In genomic region chr1:19444399-19445021, GRCh38 we compare ENCODE assay signal across 12 cellular contexts. TPM values are rescaled to one million over a fixed set of nuclear protein-coding genes. Genes with fewer than 3 reads are reported as not detected.
DNase-seq lines count a peak whose midpoint lies in the region; ATAC-seq, FAIRE-seq and TF ChIP-seq lines count a peak whose summit lies in the region.
"Had no signal": no experiment of that assay in that cellular context is flagged by ENCODE, and none has a peak within 500 bp of the region (broad histone marks: within the 10 kb centered on the region; RNA-seq: fewer than 3 reads in every experiment).

No MANE protein-coding gene starts in this region.

- no peak overlapping the region for H2AFZ ChIP-seq in SK-N-SH (ENCODE audit: low read depth)
- no peak overlapping the region for H2AFZ ChIP-seq in smooth muscle cell (ENCODE audit: low read depth)

- POLR2A ChIA-PET in SK-N-SH (lab: Yijun Ruan, JAX) = no interaction called here

- no peak for FAIRE-seq in small intestine (lab: Jason Lieb, UNC)

- H3K79me2 ChIP-seq in SK-N-SH (ENCODE audit: insufficient read depth) (peaks cover 90% of the 10 kb centered on the region), smooth muscle cell (ENCODE audit: low read depth) (peaks cover 89% of the 10 kb centered on the region)

- H3K4me1 ChIP-seq in SK-N-SH (ENCODE audit: control insufficient read depth in 1 of 2, insufficient read depth in 2 of 2, low read depth in 1 of 2, low read length in 1 of 2) = peaks cover 63 to 71% of the 10 kb centered on the region in 2 experiments
- peaks cover 59% of the 10 kb centered on the region for H3K4me1 ChIP-seq in RWPE2 (ENCODE audit: insufficient read depth, poor library complexity, severe bottlenecking)
- peaks cover 84 to 100% (median 100%) of the 10 kb centered on the region in 4 donors for H3K4me1 ChIP-seq in esophagus muscularis mucosa
- H3K4me1 ChIP-seq in smooth muscle cell (ENCODE audit: low read depth) = peaks cover 29% of the 10 kb centered on the region
- peaks cover 2 to 19% of the 10 kb centered on the region in 2 donors for H3K4me1 ChIP-seq in small intestine (ENCODE audit: control insufficient read depth in 2 of 2, insufficient read depth in 1 of 2, low read depth in 1 of 2, low read length in 1 of 2)

- no peak for TF ChIP-seq EP300 in SK-N-SH (IDR thresholded peaks at IDR 0.05; ENCODE audit: borderline replicate concordance in 1 of 2, low read depth in 1 of 2, low read length in 1 of 2)
- no peak for TF ChIP-seq EP300 in esophagus muscularis mucosa (IDR thresholded peaks at IDR 0.05)

- intact Hi-C loops in esophagus muscularis mucosa (cut with DNase I) = loop anchor here (5.0 kb wide), 1 partner anchor 38 kb away; no protein-coding TSS in a partner anchor
- intact Hi-C loops in lower leg skin (cut with DNase I; ENCODE audit: low total_unique reads) = loop anchor here (5.0 kb wide), 1 partner anchor 1808 kb away; no protein-coding TSS in a partner anchor

- DNase-seq in SK-N-SH (no peak), RWPE2 (ENCODE audit: low spot score) (no peak), esophagus muscularis mucosa (ENCODE audit: extremely low spot score) (no peak), smooth muscle cell (lab: John Stamatoyannopoulos, UW; ENCODE audit: unreplicated experiment) (no peak), lower leg skin (ENCODE audit: low spot score in 2 of 2) (no peak), SKM-1 (lab: John Stamatoyannopoulos, UW; ENCODE audit: unreplicated experiment) (no peak), small intestine (no peak)
- DNase-seq: 8988T; activated CD4-positive, alpha-beta T cell treated with anti-CD3 and anti-CD28 coated beads, Interleukin-2, amount 50 U/mL, for 1 hour; amniotic stem cell had no signal

- no peaks in the 10 kb centered on the region for H3K9me3 ChIP-seq in SK-N-SH
- no peaks in the 10 kb centered on the region for H3K9me3 ChIP-seq in RWPE2 (ENCODE audit: severe bottlenecking)
- no peaks in the 10 kb centered on the region for H3K9me3 ChIP-seq in esophagus muscularis mucosa
- H3K9me3 ChIP-seq in smooth muscle cell (replicated peaks; ENCODE audit: low read depth) = no peaks in the 10 kb centered on the region
- H3K9me3 ChIP-seq in small intestine (ENCODE audit: control insufficient read depth, low read depth) = no peaks in the 10 kb centered on the region

- TF ChIP-seq RAD21 in SK-N-SH (IDR thresholded peaks at IDR 0.05; ENCODE audit: low read length) = no peak

- WGBS in SK-N-SH (ENCODE audit: low lambda C conversion rate) = 85% methylated on average over 10 of the region's 10 CpGs
- WGBS in esophagus muscularis mucosa = 68% methylated on average over 10 of the region's 10 CpGs
- WGBS in smooth muscle cell (ENCODE audit: low lambda C conversion rate) = 86% methylated on average over 10 of the region's 10 CpGs
- WGBS in lower leg skin, 2 donors = 76 to 77% methylated on average over 10 of the region's 10 CpGs
- 76 to 79% (median 77%) methylated on average over 10 of the region's 10 CpGs for WGBS in small intestine, 3 donors

- H3F3A ChIP-seq in SK-N-SH (replicated peaks; ENCODE audit: insufficient read depth) (peaks cover 38% of the 10 kb centered on the region), smooth muscle cell (ENCODE audit: low read depth) (peaks cover 25% of the 10 kb centered on the region)

- no peak for TF ChIP-seq CTCF in SK-N-SH (IDR thresholded peaks at IDR 0.05)
- TF ChIP-seq CTCF in RWPE2 (IDR thresholded peaks at IDR 0.05; ENCODE audit: poor library complexity, severe bottlenecking) = no peak
- TF ChIP-seq CTCF in esophagus muscularis mucosa (IDR thresholded peaks at IDR 0.05) = no peak
- no peak for TF ChIP-seq CTCF in smooth muscle cell (IDR thresholded peaks at IDR 0.05; ENCODE audit: borderline replicate concordance, insufficient read depth, poor library complexity, severe bottlenecking)
- no peak for TF ChIP-seq CTCF in lower leg skin (IDR thresholded peaks at IDR 0.05)

- H3K27ac ChIP-seq in SK-N-SH (ENCODE audit: low read depth in 2 of 2, low read length in 1 of 2) = peak overlapping the region in 1 of 2 experiments; percentile 99; a peak in 1 of 4 replicates
- H3K27ac ChIP-seq in RWPE2 (ENCODE audit: poor library complexity, severe bottlenecking) = peak overlapping the region; percentile 59
- H3K27ac ChIP-seq in esophagus muscularis mucosa (replicated peaks in 1 of 4) = peak overlapping the region; percentile 88 to 97 (median 92)
- peak overlapping the region; percentile 64 for H3K27ac ChIP-seq in smooth muscle cell (ENCODE audit: low read depth)
- peak overlapping the region in 1 of 2 donors; percentile 2 for H3K27ac ChIP-seq in small intestine (ENCODE audit: low read depth in 1 of 2, low read length in 1 of 2)
- H3K27ac ChIP-seq: HL-60 had no signal

- H3K9ac ChIP-seq in SK-N-SH (no peak overlapping the region), smooth muscle cell (ENCODE audit: low read depth) (no peak overlapping the region)

- H3K4me3 ChIP-seq in SK-N-SH (ENCODE audit: low read depth in 2 of 2, low read length in 1 of 2) (no peak overlapping the region), RWPE2 (ENCODE audit: severe bottlenecking) (no peak overlapping the region), esophagus muscularis mucosa (no peak overlapping the region), smooth muscle cell (no peak overlapping the region), lower leg skin (ENCODE audit: low read depth, poor library complexity, severe bottlenecking) (no peak overlapping the region), small intestine (ENCODE audit: low read depth in 1 of 2, low read length in 2 of 2) (no peak overlapping the region)

- H4K20me1 ChIP-seq in SK-N-SH (ENCODE audit: insufficient read depth) (peaks cover 91% of the 10 kb centered on the region), smooth muscle cell (ENCODE audit: low read depth) (peaks cover 96% of the 10 kb centered on the region)

- TF ChIP-seq POLR2A in esophagus muscularis mucosa (IDR thresholded peaks at IDR 0.05; ENCODE audit: low read depth) = no peak
- no peak for TF ChIP-seq POLR2A in lower leg skin (IDR thresholded peaks at IDR 0.05)

- ATAC-seq in SK-N-SH treated with all-trans-retinoic acid at 6 μM for 48 hours (no peak), RWPE2 (ENCODE audit: low read depth) (no peak)

- H3K27me3 ChIP-seq in SK-N-SH (ENCODE audit: insufficient read depth) (no peaks in the 10 kb centered on the region), RWPE2 (ENCODE audit: insufficient read depth, poor library complexity, severe bottlenecking) (no peaks in the 10 kb centered on the region), esophagus muscularis mucosa (no peaks in the 10 kb centered on the region), smooth muscle cell (ENCODE audit: low read depth) (no peaks in the 10 kb centered on the region), small intestine (ENCODE audit: control insufficient read depth in 2 of 2, insufficient read depth in 2 of 2, low read length in 2 of 2) (no peaks in the 10 kb centered on the region)

- no peaks in the 10 kb centered on the region for H3K36me3 ChIP-seq in SK-N-SH (replicated peaks in 1 of 2; ENCODE audit: control insufficient read depth in 1 of 2, insufficient read depth in 2 of 2, low read length in 1 of 2)
- peaks cover 6% of the 10 kb centered on the region for H3K36me3 ChIP-seq in RWPE2 (ENCODE audit: low read depth)
- no peaks in the 10 kb centered on the region for H3K36me3 ChIP-seq in esophagus muscularis mucosa
- no peaks in the 10 kb centered on the region for H3K36me3 ChIP-seq in smooth muscle cell (ENCODE audit: low read depth)
- H3K36me3 ChIP-seq in small intestine (ENCODE audit: control insufficient read depth in 2 of 2, insufficient read depth in 2 of 2, low read length in 2 of 2) = peaks cover 0 to 2% of the 10 kb centered on the region in 2 donors

- CTCF ChIA-PET in SK-N-SH (lab: Yijun Ruan, JAX) = interaction anchor here (0.9 to 7.2 kb wide), 7 partner anchors 10 to 260 kb away, joined by 3 to 50 read pairs (median 3); no protein-coding TSS in a partner anchor

- no peaks in the 10 kb centered on the region for H3K9me2 ChIP-seq in SK-N-SH

- no peak overlapping the region for H3K4me2 ChIP-seq in SK-N-SH
- no peak overlapping the region for H3K4me2 ChIP-seq in smooth muscle cell

TF ChIP-seq in SK-N-SH treated with all-trans-retinoic acid at 6 μM for 48 hours, 23 proteins besides CTCF, POLR2A, EP300 and RAD21:
- TF ChIP-seq SNAI2 (CRISPR knock-in tag; IDR thresholded peaks at IDR 0.05) (0 out of 2 replicates have a peak, but pooled peaks have one; percentile 16), TOX (CRISPR knock-in tag; IDR thresholded peaks at IDR 0.05; ENCODE audit: borderline replicate concordance) (no peak)
TF ChIP-seq in SK-N-SH treated with all-trans-retinoic acid at 6 μM for 48 hours: peak in this region for 1.

TF ChIP-seq in SK-N-SH, 30 proteins besides CTCF, POLR2A, EP300 and RAD21 (continues in another document):
- TF ChIP-seq USF2 (IDR thresholded peaks at IDR 0.05; ENCODE audit: borderline replicate concordance, low read depth, low read length) (no peak), MXI1 (IDR thresholded peaks at IDR 0.05; ENCODE audit: low read depth, low read length) (no peak), PBX3 (IDR thresholded peaks at IDR 0.05) (no peak), RFX5 (IDR thresholded peaks at IDR 0.05; ENCODE audit: low read length) (no peak)

RNA-seq across cellular contexts. Expression of gene CAPZB, which starts 40.8 kb away (rescaled TPM):
- polyA plus RNA-seq in SK-N-SH (2012; rRNA removed) = 116 and 122 TPM in 2 replicates
- polyA plus RNA-seq in SK-N-SH (2012; cell fraction: cytosol; rRNA removed) = 137 and 163 TPM in 2 replicates
- 55.0 and 73.6 TPM in 2 replicates for polyA plus RNA-seq in SK-N-SH (2012; cell fraction: nucleus; rRNA removed)
- total RNA-seq in esophagus muscularis mucosa = 100 to 1,000 TPM; 186 to 261 (median 203) TPM
- 205 and 209 TPM in 2 replicates for total RNA-seq in smooth muscle cell
- polyA plus RNA-seq in smooth muscle cell = 405 TPM in 2 replicates
- total RNA-seq in lower leg skin = 100 to 1,000 TPM in 2 of 4 donors, 10 to 100 TPM in 2; 84.7 to 124 (median 103) TPM
- polyA plus RNA-seq in small intestine = 100 to 1,000 TPM; 262 to 292 (median 289) TPM
